In genomic region chr4:145909773-145910172, GRCh38 we compare ENCODE assay signal across 11 cellular contexts. TPM values are rescaled to one million over a fixed set of nuclear protein-coding genes. Genes with fewer than 3 reads are reported as not detected.
DNase-seq lines count a peak whose midpoint lies in the region; ATAC-seq and TF ChIP-seq lines count a peak whose summit lies in the region.
"Had no signal": no experiment of that assay in that cellular context is flagged by ENCODE, and none has a peak within 500 bp of the region (broad histone marks: within the 10 kb centered on the region; RNA-seq: fewer than 3 reads in every experiment).

No MANE protein-coding gene starts in this region.

- H3K4me3 Mint-ChIP-seq in Calu3 (ENCODE audit: low read depth, unreplicated experiment): peak overlapping the region; percentile 80
- H3K4me3 Mint-ChIP-seq: stimulated activated effector memory CD8-positive, alpha-beta T cell treated with anti-CD3 and anti-CD28 coated beads, Interleukin-12 subunit alpha, Interleukin-12 subunit beta, amount 100 ng/mL, for 72 hours had no signal

- H2AFZ ChIP-seq in PC-9: 0 out of 2 replicates have a peak overlapping the region, but pooled peaks have one; percentile 36

- no peaks in the 10 kb centered on the region for H4K20me1 ChIP-seq in PC-9 (ENCODE audit: insufficient read depth)

- TF ChIP-seq EP300 in ovary (IDR thresholded peaks at IDR 0.05): no peak

- peaks cover 28% of the 10 kb centered on the region for H3K4me1 ChIP-seq in PC-9 (replicated peaks; ENCODE audit: insufficient read depth)
- peaks cover 10% of the 10 kb centered on the region for H3K4me1 ChIP-seq in ovary (ENCODE audit: insufficient read depth)

- H3K9me2 ChIP-seq in PC-9 (ENCODE audit: insufficient read depth): no peaks in the 10 kb centered on the region

- TF ChIP-seq CTCF in Calu3 (IDR thresholded peaks at IDR 0.05; ENCODE audit: unreplicated experiment) (no peak), PC-9 (conservative IDR thresholded peaks at IDR 0.05) (no peak), ovary (IDR thresholded peaks at IDR 0.05) (no peak)

- no peaks in the 10 kb centered on the region for H3K27me3 ChIP-seq in PC-9 (ENCODE audit: insufficient read depth, low read depth)
- no peaks in the 10 kb centered on the region for H3K27me3 ChIP-seq in ovary

- peak overlapping the region; percentile 52; the same call in 1 of the 2 replicates for H3K4me3 ChIP-seq in PC-9
- H3K4me3 ChIP-seq in ovary: peak overlapping the region; percentile 42

- H3K9me3 ChIP-seq in PC-9 (ENCODE audit: insufficient read depth, low read depth) (no peaks in the 10 kb centered on the region), ovary (no peaks in the 10 kb centered on the region)

- no TSS peak for BruUV-seq in Calu3 (replicated peaks; lab: Mats Ljungman, UMichigan)
- BruUV-seq in PC-9 (replicated peaks; lab: Mats Ljungman, UMichigan): TSS peak; percentile 61

- POLR2A ChIA-PET in PC-9 (lab: Charles Lee; ENCODE audit: unreplicated experiment): interaction anchor here (0.6 to 0.7 kb wide), 2 partner anchors 456 to 750 kb away, joined by 3 to 5 read pairs; no protein-coding TSS in a partner anchor

- no peaks in the 10 kb centered on the region for H3K36me3 ChIP-seq in PC-9 (ENCODE audit: low read depth)
- no peaks in the 10 kb centered on the region for H3K36me3 ChIP-seq in ovary

- H3K79me2 ChIP-seq in PC-9 (ENCODE audit: low read depth): peaks cover 24% of the 10 kb centered on the region

- 9 to 15% (median 11%) methylated on average over 12 of the region's 12 CpGs for WGBS in ovary, 3 donors

- peak overlapping the region; percentile 73 for H3K4me2 ChIP-seq in PC-9

- peaks cover 10% of the 10 kb centered on the region for H3K36me3 Mint-ChIP-seq in Calu3 (ENCODE audit: insufficient read depth, unreplicated experiment)

- TF ChIP-seq POLR2A in ovary (IDR thresholded peaks at IDR 0.05): no peak

- H3K27ac ChIP-seq in PC-9: peak overlapping the region; percentile 85
- peak overlapping the region in 1 of 2 donors; percentile 25 for H3K27ac ChIP-seq in ovary

- H3F3A ChIP-seq in PC-9 (ENCODE audit: insufficient read depth, low read depth): no peaks in the 10 kb centered on the region

- CTCF ChIA-PET in Calu3 (lab: Charles Lee): no interaction called here
- CTCF ChIA-PET in PC-9 (lab: Charles Lee): no interaction called here

- ATAC-seq in GM19395 (IDR thresholded peaks at IDR 0.05; ENCODE audit: unreplicated experiment) (no peak), HG02885 (IDR thresholded peaks at IDR 0.05; ENCODE audit: poor library complexity, unreplicated experiment) (no peak)
- ATAC-seq: stimulated activated effector memory CD8-positive, alpha-beta T cell treated with anti-CD3 and anti-CD28 coated beads, Interleukin-12 subunit alpha, Interleukin-12 subunit beta, amount 100 ng/mL, for 72 hours had no signal

- no peaks in the 10 kb centered on the region for H3K27me3 Mint-ChIP-seq in Calu3 (ENCODE audit: unreplicated experiment)

- peaks cover 36% of the 10 kb centered on the region for H3K4me1 Mint-ChIP-seq in Calu3 (ENCODE audit: low read depth, unreplicated experiment)

- intact Hi-C loops in Calu3 (cut with micrococcal nuclease; ENCODE audit: unreplicated experiment) (no loop called here), PC-9 (cut with micrococcal nuclease; ENCODE audit: unreplicated experiment) (loop anchor here (1.0 kb wide), 1 partner anchor 27 kb away; no protein-coding TSS in a partner anchor), cardiac septum (cut with DNase I) (no loop called here), ovary (cut with DNase I) (no loop called here)

- DNase-seq in Calu3 (peak; percentile 38), PC-9 (peak; percentile 55 to 65), cardiac septum (ENCODE audit: low spot score) (peak; percentile 66), ovary (peak in 1 of 5 donors; percentile 40), SHP77 (lab: John Stamatoyannopoulos, UW) (no peak)
- DNase-seq in stimulated activated CD8-positive, alpha-beta memory T cell treated with anti-CD3 and anti-CD28 coated beads, Interleukin-4, amount 100 ng/mL, for 48 hours: no peak
- DNase-seq: activated gamma-delta T cell treated with Interleukin-2 at 50 U/mL for 16 hours, NCI-H1048 had no signal

- H3K9me3 Mint-ChIP-seq in Calu3 (ENCODE audit: low read depth, unreplicated experiment): no peaks in the 10 kb centered on the region
- H3K9me3 Mint-ChIP-seq: stimulated activated effector memory CD8-positive, alpha-beta T cell treated with anti-CD3 and anti-CD28 coated beads, Interleukin-12 subunit alpha, Interleukin-12 subunit beta, amount 100 ng/mL, for 72 hours had no signal

- peak overlapping the region; percentile 74 for H3K27ac Mint-ChIP-seq in Calu3 (ENCODE audit: unreplicated experiment)
- H3K27ac Mint-ChIP-seq: stimulated activated effector memory CD8-positive, alpha-beta T cell treated with anti-CD3 and anti-CD28 coated beads, Interleukin-12 subunit alpha, Interleukin-12 subunit beta, amount 100 ng/mL, for 72 hours had no signal

RNA-seq across cellular contexts. Expression of gene ZNF827, which starts 28.9 kb away (rescaled TPM):
- total RNA-seq in Calu3 (2022) (23.8 and 26.2 TPM in 2 replicates), PC-9 (2021) (22.4 and 24.1 TPM in 2 replicates), cardiac septum (28.3 TPM), ovary (10 to 100 TPM in 6 of 7 donors, 1 to 10 TPM in 1; 9.4 to 36.0 (median 27.0) TPM)
- polyA plus RNA-seq in ovary: 10 to 100 TPM in 1 of 2 donors, 1 to 10 TPM in 1; 7.8 to 12.7 TPM

Comparison
In these comparisons a context has a peak if more than half of its experiments do, and no peak if none do; other contexts are left out.
1. DNase-seq: peak in Calu3 (single experiment), PC-9 (2 of 2) and cardiac septum (single experiment); none in stimulated activated CD8-positive, alpha-beta memory T cell treated with anti-CD3 and anti-CD28 coated beads, Interleukin-4, amount 100 ng/mL, for 48 hours (single experiment) and SHP77 (0 of 2).